2 cellular contexts compared by ENCODE assay signal in genomic region chr1:61420909-61421835, GRCh38.
TF ChIP-seq lines count a peak whose summit lies in the region.

No MANE protein-coding gene starts in this region.

TF ChIP-seq in GM23338, 12 proteins besides CTCF, POLR2A, EP300 and RAD21 (continued from another document):
- TF ChIP-seq, protein P1, sequence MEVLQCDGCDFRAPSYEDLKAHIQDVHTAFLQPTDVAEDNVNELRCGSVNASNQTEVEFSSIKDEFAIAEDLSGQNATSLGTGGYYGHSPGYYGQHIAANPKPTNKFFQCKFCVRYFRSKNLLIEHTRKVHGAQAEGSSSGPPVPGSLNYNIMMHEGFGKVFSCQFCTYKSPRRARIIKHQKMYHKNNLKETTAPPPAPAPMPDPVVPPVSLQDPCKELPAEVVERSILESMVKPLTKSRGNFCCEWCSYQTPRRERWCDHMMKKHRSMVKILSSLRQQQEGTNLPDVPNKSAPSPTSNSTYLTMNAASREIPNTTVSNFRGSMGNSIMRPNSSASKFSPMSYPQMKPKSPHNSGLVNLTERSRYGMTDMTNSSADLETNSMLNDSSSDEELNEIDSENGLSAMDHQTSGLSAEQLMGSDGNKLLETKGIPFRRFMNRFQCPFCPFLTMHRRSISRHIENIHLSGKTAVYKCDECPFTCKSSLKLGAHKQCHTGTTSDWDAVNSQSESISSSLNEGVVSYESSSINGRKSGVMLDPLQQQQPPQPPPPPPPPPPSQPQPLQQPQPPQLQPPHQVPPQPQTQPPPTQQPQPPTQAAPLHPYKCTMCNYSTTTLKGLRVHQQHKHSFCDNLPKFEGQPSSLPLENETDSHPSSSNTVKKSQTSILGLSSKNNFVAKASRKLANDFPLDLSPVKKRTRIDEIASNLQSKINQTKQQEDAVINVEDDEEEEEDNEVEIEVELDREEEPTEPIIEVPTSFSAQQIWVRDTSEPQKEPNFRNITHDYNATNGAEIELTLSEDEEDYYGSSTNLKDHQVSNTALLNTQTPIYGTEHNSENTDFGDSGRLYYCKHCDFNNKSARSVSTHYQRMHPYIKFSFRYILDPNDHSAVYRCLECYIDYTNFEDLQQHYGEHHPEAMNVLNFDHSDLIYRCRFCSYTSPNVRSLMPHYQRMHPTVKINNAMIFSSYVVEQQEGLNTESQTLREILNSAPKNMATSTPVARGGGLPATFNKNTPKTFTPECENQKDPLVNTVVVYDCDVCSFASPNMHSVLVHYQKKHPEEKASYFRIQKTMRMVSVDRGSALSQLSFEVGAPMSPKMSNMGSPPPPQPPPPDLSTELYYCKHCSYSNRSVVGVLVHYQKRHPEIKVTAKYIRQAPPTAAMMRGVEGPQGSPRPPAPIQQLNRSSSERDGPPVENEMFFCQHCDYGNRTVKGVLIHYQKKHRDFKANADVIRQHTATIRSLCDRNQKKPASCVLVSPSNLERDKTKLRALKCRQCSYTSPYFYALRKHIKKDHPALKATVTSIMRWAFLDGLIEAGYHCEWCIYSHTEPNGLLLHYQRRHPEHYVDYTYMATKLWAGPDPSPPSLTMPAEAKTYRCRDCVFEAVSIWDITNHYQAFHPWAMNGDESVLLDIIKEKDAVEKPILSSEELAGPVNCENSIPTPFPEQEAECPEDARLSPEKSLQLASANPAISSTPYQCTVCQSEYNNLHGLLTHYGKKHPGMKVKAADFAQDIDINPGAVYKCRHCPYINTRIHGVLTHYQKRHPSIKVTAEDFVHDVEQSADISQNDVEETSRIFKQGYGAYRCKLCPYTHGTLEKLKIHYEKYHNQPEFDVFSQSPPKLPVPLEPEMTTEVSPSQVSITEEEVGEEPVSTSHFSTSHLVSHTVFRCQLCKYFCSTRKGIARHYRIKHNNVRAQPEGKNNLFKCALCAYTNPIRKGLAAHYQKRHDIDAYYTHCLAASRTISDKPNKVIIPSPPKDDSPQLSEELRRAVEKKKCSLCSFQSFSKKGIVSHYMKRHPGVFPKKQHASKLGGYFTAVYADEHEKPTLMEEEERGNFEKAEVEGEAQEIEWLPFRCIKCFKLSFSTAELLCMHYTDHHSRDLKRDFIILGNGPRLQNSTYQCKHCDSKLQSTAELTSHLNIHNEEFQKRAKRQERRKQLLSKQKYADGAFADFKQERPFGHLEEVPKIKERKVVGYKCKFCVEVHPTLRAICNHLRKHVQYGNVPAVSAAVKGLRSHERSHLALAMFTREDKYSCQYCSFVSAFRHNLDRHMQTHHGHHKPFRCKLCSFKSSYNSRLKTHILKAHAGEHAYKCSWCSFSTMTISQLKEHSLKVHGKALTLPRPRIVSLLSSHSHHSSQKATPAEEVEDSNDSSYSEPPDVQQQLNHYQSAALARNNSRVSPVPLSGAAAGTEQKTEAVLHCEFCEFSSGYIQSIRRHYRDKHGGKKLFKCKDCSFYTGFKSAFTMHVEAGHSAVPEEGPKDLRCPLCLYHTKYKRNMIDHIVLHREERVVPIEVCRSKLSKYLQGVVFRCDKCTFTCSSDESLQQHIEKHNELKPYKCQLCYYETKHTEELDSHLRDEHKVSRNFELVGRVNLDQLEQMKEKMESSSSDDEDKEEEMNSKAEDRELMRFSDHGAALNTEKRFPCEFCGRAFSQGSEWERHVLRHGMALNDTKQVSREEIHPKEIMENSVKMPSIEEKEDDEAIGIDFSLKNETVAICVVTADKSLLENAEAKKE (CRISPR knock-in tag; IDR thresholded peaks at IDR 0.05), result no peak
- no peak for TF ChIP-seq POLR2AphosphoS5 (IDR thresholded peaks at IDR 0.05; ENCODE audit: low read depth)
- TF ChIP-seq, protein P2, sequence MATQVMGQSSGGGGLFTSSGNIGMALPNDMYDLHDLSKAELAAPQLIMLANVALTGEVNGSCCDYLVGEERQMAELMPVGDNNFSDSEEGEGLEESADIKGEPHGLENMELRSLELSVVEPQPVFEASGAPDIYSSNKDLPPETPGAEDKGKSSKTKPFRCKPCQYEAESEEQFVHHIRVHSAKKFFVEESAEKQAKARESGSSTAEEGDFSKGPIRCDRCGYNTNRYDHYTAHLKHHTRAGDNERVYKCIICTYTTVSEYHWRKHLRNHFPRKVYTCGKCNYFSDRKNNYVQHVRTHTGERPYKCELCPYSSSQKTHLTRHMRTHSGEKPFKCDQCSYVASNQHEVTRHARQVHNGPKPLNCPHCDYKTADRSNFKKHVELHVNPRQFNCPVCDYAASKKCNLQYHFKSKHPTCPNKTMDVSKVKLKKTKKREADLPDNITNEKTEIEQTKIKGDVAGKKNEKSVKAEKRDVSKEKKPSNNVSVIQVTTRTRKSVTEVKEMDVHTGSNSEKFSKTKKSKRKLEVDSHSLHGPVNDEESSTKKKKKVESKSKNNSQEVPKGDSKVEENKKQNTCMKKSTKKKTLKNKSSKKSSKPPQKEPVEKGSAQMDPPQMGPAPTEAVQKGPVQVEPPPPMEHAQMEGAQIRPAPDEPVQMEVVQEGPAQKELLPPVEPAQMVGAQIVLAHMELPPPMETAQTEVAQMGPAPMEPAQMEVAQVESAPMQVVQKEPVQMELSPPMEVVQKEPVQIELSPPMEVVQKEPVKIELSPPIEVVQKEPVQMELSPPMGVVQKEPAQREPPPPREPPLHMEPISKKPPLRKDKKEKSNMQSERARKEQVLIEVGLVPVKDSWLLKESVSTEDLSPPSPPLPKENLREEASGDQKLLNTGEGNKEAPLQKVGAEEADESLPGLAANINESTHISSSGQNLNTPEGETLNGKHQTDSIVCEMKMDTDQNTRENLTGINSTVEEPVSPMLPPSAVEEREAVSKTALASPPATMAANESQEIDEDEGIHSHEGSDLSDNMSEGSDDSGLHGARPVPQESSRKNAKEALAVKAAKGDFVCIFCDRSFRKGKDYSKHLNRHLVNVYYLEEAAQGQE (IDR thresholded peaks at IDR 0.05; ENCODE audit: unreplicated experiment), result no peak

TF ChIP-seq in WTC11, 78 proteins besides CTCF, POLR2A, EP300 and RAD21 (continued from another document):
- TF ChIP-seq, protein P3, sequence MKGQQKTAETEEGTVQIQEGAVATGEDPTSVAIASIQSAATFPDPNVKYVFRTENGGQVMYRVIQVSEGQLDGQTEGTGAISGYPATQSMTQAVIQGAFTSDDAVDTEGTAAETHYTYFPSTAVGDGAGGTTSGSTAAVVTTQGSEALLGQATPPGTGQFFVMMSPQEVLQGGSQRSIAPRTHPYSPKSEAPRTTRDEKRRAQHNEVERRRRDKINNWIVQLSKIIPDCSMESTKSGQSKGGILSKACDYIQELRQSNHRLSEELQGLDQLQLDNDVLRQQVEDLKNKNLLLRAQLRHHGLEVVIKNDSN (CRISPR knock-in tag; IDR thresholded peaks at IDR 0.05), result no peak
- TF ChIP-seq PRRX2 (CRISPR knock-in tag; IDR thresholded peaks at IDR 0.05), result no peak
- no peak for TF ChIP-seq ATF6 (CRISPR knock-in tag; IDR thresholded peaks at IDR 0.05)
- no peak for TF ChIP-seq TEAD1 (CRISPR knock-in tag; IDR thresholded peaks at IDR 0.05)
- TF ChIP-seq ZNF138 (CRISPR knock-in tag; conservative IDR thresholded peaks at IDR 0.05), result no peak
- TF ChIP-seq KAT7 (CRISPR knock-in tag; IDR thresholded peaks at IDR 0.05; ENCODE audit: borderline replicate concordance), result no peak
- TF ChIP-seq, protein P4, sequence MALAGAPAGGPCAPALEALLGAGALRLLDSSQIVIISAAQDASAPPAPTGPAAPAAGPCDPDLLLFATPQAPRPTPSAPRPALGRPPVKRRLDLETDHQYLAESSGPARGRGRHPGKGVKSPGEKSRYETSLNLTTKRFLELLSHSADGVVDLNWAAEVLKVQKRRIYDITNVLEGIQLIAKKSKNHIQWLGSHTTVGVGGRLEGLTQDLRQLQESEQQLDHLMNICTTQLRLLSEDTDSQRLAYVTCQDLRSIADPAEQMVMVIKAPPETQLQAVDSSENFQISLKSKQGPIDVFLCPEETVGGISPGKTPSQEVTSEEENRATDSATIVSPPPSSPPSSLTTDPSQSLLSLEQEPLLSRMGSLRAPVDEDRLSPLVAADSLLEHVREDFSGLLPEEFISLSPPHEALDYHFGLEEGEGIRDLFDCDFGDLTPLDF (CRISPR knock-in tag; IDR thresholded peaks at IDR 0.05), result no peak
- no peak for TF ChIP-seq SMAD3 (CRISPR knock-in tag; IDR thresholded peaks at IDR 0.05; ENCODE audit: borderline replicate concordance)
- TF ChIP-seq TP53 (CRISPR knock-in tag; IDR thresholded peaks at IDR 0.05), result no peak
